In genomic region chr7:151382079-151382885, GRCh38 we compare ENCODE assay signal across 1 cellular context.
TF ChIP-seq lines count a peak whose summit lies in the region.

No MANE protein-coding gene starts in this region.

TF ChIP-seq in GM23338, 12 proteins besides CTCF, POLR2A, EP300 and RAD21 (continued from another document):
- TF ChIP-seq ZNF462 (CRISPR knock-in tag; IDR thresholded peaks at IDR 0.05), result no peak
